1 cellular context compared by ENCODE assay signal in the genomic region with DNA sequence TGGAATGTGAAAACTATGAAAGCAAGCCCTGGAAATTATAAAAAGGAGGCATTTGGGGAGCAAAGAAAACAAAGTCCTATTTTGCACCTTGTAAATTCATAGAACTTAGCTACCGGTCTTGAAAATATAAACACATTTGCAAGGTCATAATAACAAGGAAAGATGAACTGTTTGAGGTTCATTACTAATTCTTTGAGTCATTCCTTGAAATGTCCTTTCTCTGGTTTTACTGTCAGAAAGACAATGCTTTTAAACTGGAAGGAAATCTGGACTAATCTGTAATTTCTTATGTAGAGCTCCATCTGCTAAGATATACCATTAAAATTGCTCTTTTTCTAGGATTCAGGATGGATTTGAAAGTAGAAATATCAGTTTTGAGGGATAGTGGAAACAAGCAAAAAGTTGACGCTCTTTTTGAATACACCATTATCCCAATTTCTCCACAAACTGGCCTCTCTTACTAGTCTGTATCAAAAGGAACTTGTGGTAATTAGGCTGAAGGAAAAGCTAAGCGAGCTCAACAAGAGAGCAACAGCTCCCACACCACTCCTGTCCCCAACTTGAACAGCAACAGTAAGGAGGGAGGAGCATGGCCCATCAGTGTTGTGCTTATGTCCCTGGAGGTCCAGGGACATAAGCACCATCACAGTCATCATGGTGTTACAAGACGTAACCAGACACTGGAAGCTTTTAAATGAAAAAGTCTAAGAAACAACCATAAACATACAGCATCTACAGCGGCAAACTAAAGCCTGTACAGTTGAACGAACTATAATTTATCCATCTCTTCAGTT.
A peak's percentile ranks its signal among the peaks of the same experiment; 100 is the strongest.
TF ChIP-seq lines count a peak whose summit lies in the region.

No MANE protein-coding gene starts in this region.

TF ChIP-seq in HEK293, 187 proteins besides CTCF, POLR2A, EP300 and RAD21 (continued from another document):
- TF ChIP-seq, protein P1, sequence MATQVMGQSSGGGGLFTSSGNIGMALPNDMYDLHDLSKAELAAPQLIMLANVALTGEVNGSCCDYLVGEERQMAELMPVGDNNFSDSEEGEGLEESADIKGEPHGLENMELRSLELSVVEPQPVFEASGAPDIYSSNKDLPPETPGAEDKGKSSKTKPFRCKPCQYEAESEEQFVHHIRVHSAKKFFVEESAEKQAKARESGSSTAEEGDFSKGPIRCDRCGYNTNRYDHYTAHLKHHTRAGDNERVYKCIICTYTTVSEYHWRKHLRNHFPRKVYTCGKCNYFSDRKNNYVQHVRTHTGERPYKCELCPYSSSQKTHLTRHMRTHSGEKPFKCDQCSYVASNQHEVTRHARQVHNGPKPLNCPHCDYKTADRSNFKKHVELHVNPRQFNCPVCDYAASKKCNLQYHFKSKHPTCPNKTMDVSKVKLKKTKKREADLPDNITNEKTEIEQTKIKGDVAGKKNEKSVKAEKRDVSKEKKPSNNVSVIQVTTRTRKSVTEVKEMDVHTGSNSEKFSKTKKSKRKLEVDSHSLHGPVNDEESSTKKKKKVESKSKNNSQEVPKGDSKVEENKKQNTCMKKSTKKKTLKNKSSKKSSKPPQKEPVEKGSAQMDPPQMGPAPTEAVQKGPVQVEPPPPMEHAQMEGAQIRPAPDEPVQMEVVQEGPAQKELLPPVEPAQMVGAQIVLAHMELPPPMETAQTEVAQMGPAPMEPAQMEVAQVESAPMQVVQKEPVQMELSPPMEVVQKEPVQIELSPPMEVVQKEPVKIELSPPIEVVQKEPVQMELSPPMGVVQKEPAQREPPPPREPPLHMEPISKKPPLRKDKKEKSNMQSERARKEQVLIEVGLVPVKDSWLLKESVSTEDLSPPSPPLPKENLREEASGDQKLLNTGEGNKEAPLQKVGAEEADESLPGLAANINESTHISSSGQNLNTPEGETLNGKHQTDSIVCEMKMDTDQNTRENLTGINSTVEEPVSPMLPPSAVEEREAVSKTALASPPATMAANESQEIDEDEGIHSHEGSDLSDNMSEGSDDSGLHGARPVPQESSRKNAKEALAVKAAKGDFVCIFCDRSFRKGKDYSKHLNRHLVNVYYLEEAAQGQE (tag by site-specific recombination; IDR thresholded peaks at IDR 0.05) = no peak
- no peak for TF ChIP-seq ZNF768 (tag by site-specific recombination; IDR thresholded peaks at IDR 0.05)
- no peak for TF ChIP-seq ZNF140 (tag by site-specific recombination; IDR thresholded peaks at IDR 0.05)
- TF ChIP-seq ZNF311 (tag by site-specific recombination; IDR thresholded peaks at IDR 0.05; ENCODE audit: borderline replicate concordance) = no peak
- TF ChIP-seq ZNF146 (tag by site-specific recombination; IDR thresholded peaks at IDR 0.05) = no peak
- no peak for TF ChIP-seq ZNF302 (tag by site-specific recombination; IDR thresholded peaks at IDR 0.05; ENCODE audit: low read depth)
- no peak for TF ChIP-seq SP3 (tag by site-specific recombination; IDR thresholded peaks at IDR 0.05)
- TF ChIP-seq ZNF37A (tag by site-specific recombination; IDR thresholded peaks at IDR 0.05) = no peak
- no peak for TF ChIP-seq ZNF169 (tag by site-specific recombination; IDR thresholded peaks at IDR 0.05)
- TF ChIP-seq SETDB1 (IDR thresholded peaks at IDR 0.05; ENCODE audit: insufficient read length, low read length) = no peak
- no peak for TF ChIP-seq ZNF670 (tag by site-specific recombination; IDR thresholded peaks at IDR 0.05; ENCODE audit: low read depth)
- no peak for TF ChIP-seq ZXDB (tag by site-specific recombination; IDR thresholded peaks at IDR 0.05)
- TF ChIP-seq, protein P2, sequence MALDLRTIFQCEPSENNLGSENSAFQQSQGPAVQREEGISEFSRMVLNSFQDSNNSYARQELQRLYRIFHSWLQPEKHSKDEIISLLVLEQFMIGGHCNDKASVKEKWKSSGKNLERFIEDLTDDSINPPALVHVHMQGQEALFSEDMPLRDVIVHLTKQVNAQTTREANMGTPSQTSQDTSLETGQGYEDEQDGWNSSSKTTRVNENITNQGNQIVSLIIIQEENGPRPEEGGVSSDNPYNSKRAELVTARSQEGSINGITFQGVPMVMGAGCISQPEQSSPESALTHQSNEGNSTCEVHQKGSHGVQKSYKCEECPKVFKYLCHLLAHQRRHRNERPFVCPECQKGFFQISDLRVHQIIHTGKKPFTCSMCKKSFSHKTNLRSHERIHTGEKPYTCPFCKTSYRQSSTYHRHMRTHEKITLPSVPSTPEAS (tag by site-specific recombination; IDR thresholded peaks at IDR 0.05) = no peak
- no peak for TF ChIP-seq OVOL3 (tag by site-specific recombination; IDR thresholded peaks at IDR 0.05)
- no peak for TF ChIP-seq ZNF404 (tag by site-specific recombination; IDR thresholded peaks at IDR 0.05)
- TF ChIP-seq OSR2 (tag by site-specific recombination; IDR thresholded peaks at IDR 0.05) = no peak
- TF ChIP-seq ZNF341 (tag by site-specific recombination; IDR thresholded peaks at IDR 0.05; ENCODE audit: low read depth) = peak; percentile 62; the same call in 1 of the 2 replicates
- TF ChIP-seq, protein P3, sequence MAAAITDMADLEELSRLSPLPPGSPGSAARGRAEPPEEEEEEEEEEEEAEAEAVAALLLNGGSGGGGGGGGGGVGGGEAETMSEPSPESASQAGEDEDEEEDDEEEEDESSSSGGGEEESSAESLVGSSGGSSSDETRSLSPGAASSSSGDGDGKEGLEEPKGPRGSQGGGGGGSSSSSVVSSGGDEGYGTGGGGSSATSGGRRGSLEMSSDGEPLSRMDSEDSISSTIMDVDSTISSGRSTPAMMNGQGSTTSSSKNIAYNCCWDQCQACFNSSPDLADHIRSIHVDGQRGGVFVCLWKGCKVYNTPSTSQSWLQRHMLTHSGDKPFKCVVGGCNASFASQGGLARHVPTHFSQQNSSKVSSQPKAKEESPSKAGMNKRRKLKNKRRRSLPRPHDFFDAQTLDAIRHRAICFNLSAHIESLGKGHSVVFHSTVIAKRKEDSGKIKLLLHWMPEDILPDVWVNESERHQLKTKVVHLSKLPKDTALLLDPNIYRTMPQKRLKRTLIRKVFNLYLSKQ (tag by site-specific recombination; IDR thresholded peaks at IDR 0.05; ENCODE audit: borderline replicate concordance) = 0 out of 2 replicates have a peak, but pooled peaks have one; percentile 9
TF ChIP-seq in HEK293: peak in this region for 8.
